In the genomic region with DNA sequence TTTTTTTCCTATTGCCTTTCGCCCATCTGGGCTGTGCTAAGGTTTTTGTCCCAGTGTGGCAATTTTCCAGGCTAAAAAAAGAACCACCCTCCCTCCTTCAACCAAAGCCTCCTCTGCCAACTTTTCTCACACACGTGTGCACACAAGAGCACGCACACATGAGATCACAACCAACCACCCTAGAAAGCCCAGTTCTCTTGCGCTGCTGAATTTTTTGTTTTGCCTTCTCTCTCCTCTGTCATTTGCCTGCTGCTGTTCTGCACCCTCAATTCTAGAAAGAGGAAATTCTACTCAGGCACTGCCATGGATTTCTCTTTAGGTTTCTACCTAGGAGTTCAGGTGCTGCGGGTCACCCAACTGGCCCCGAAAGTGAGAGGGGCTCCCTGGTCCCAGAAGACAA, we compare ENCODE assay signal across 14 cellular contexts. TPM values are rescaled to one million over a fixed set of nuclear protein-coding genes. Genes with fewer than 3 reads are reported as not detected.
DNase-seq lines count a peak whose midpoint lies in the region; ATAC-seq and TF ChIP-seq lines count a peak whose summit lies in the region.
"Had no signal": no experiment of that assay in that cellular context is flagged by ENCODE, and none has a peak within 500 bp of the region (broad histone marks: within the 10 kb centered on the region; RNA-seq: fewer than 3 reads in every experiment).

No MANE protein-coding gene starts in this region.

- H3K4me3 ChIP-seq in thyroid gland (replicated peaks in 1 of 3), result no peak overlapping the region
- H3K4me3 ChIP-seq: suprapubic skin had no signal

- H3K27me3 Mint-ChIP-seq in natural killer cell (ENCODE audit: low read depth in 2 of 2) (peaks cover 3 to 6% of the 10 kb centered on the region in 2 donors), glutamatergic neuron (ENCODE audit: unreplicated experiment) (peaks cover 5% of the 10 kb centered on the region)
- peaks cover 0 to 6% of the 10 kb centered on the region in 2 donors for H3K27me3 Mint-ChIP-seq in natural killer cell treated with Interleukin-12 subunit alpha and Interleukin-12 subunit beta and Interleukin-15 and Interleukin-18, amount 100 ng/mL, for 72 hours

- no peaks in the 10 kb centered on the region for H3K27me3 ChIP-seq in thyroid gland

- peaks cover 7 to 10% of the 10 kb centered on the region in 2 donors for H3K4me1 ChIP-seq in thyroid gland
- H3K4me1 ChIP-seq: suprapubic skin had no signal

- no peaks in the 10 kb centered on the region for H3K9me3 ChIP-seq in thyroid gland
- H3K9me3 ChIP-seq: suprapubic skin had no signal

- no peaks in the 10 kb centered on the region for H3K9me3 Mint-ChIP-seq in natural killer cell
- no peaks in the 10 kb centered on the region for H3K9me3 Mint-ChIP-seq in natural killer cell treated with Interleukin-12 subunit alpha and Interleukin-12 subunit beta and Interleukin-15 and Interleukin-18, amount 100 ng/mL, for 72 hours
- H3K9me3 Mint-ChIP-seq in glutamatergic neuron (ENCODE audit: unreplicated experiment), result peaks cover 2% of the 10 kb centered on the region
- H3K9me3 Mint-ChIP-seq: WTC11 had no signal

- ATAC-seq in natural killer cell, result no peak
- ATAC-seq in natural killer cell treated with Interleukin-12 subunit alpha and Interleukin-12 subunit beta and Interleukin-15 and Interleukin-18, amount 100 ng/mL, for 72 hours, result no peak
- ATAC-seq: HCT116, right cardiac atrium had no signal

- H3K4me1 Mint-ChIP-seq in natural killer cell (peaks cover 40 to 77% of the 10 kb centered on the region in 2 donors), glutamatergic neuron (ENCODE audit: low read depth, unreplicated experiment) (peaks cover 39% of the 10 kb centered on the region)
- peaks cover 31 to 58% of the 10 kb centered on the region in 2 donors for H3K4me1 Mint-ChIP-seq in natural killer cell treated with Interleukin-12 subunit alpha and Interleukin-12 subunit beta and Interleukin-15 and Interleukin-18, amount 100 ng/mL, for 72 hours (ENCODE audit: low read depth in 2 of 2)

- intact Hi-C loops in natural killer cell (cut with micrococcal nuclease), result loop anchor here (5.0 kb wide), 1 partner anchor 1074 kb away; the partner anchor contains the start of gene RAB3GAP1
- intact Hi-C loops in thyroid gland (cut with DNase I), result no loop called here
- intact Hi-C loops in posterior vena cava (cut with DNase I), result no loop called here

- 40 to 44% methylated on average over 6 of the region's 6 CpGs for WGBS in thyroid gland, 2 donors

- peak overlapping the region; percentile 27 to 99 for H3K27ac Mint-ChIP-seq in natural killer cell
- H3K27ac Mint-ChIP-seq in natural killer cell treated with Interleukin-12 subunit alpha and Interleukin-12 subunit beta and Interleukin-15 and Interleukin-18, amount 100 ng/mL, for 72 hours, result peak overlapping the region in 1 of 2 donors; percentile 13
- peak overlapping the region; percentile 85 for H3K27ac Mint-ChIP-seq in glutamatergic neuron (ENCODE audit: unreplicated experiment)
- H3K27ac Mint-ChIP-seq: WTC11 had no signal

- TF ChIP-seq POLR2A in thyroid gland (IDR thresholded peaks at IDR 0.05), result no peak

- H3K36me3 ChIP-seq in thyroid gland, result no peaks in the 10 kb centered on the region
- H3K36me3 ChIP-seq: suprapubic skin had no signal

- no peak for TF ChIP-seq CTCF in natural killer cell (IDR thresholded peaks at IDR 0.05)
- TF ChIP-seq CTCF in glutamatergic neuron (IDR thresholded peaks at IDR 0.05; ENCODE audit: partially characterized antibody, unreplicated experiment), result no peak
- TF ChIP-seq CTCF in thyroid gland (IDR thresholded peaks at IDR 0.05), result no peak

- H3K4me3 Mint-ChIP-seq in natural killer cell (no peak overlapping the region), glutamatergic neuron (ENCODE audit: unreplicated experiment) (peak overlapping the region; percentile 77)
- H3K4me3 Mint-ChIP-seq in natural killer cell treated with Interleukin-12 subunit alpha and Interleukin-12 subunit beta and Interleukin-15 and Interleukin-18, amount 100 ng/mL, for 72 hours, result no peak overlapping the region
- H3K4me3 Mint-ChIP-seq: WTC11 had no signal

- no peak overlapping the region for H3K27ac ChIP-seq in thyroid gland
- H3K27ac ChIP-seq: RWPE1, suprapubic skin had no signal

- DNase-seq in natural killer cell (no peak), NCI-H2107 treated with DMSO at 0.1 percent for 48 hours (lab: John Stamatoyannopoulos, UW; ENCODE audit: unreplicated experiment) (peak; percentile 37), glutamatergic neuron (no peak), thyroid gland (peak; percentile 37 to 43), SKM-1 treated with dmso at 0.1 percent for 144 hours (lab: John Stamatoyannopoulos, UW; ENCODE audit: unreplicated experiment) (no peak), foreskin melanocyte (no peak), posterior vena cava (ENCODE audit: low spot score) (no peak)
- no peak for DNase-seq in natural killer cell treated with Interleukin-12 subunit alpha and Interleukin-12 subunit beta and Interleukin-15 and Interleukin-18, amount 100 ng/mL, for 72 hours (ENCODE audit: low spot score)
- DNase-seq: activated gamma-delta T cell treated with Interleukin-2 at 50 U/mL for 16 hours, right cardiac atrium had no signal

- H3K36me3 Mint-ChIP-seq in natural killer cell, result no peaks in the 10 kb centered on the region
- no peaks in the 10 kb centered on the region for H3K36me3 Mint-ChIP-seq in natural killer cell treated with Interleukin-12 subunit alpha and Interleukin-12 subunit beta and Interleukin-15 and Interleukin-18, amount 100 ng/mL, for 72 hours
- H3K36me3 Mint-ChIP-seq in glutamatergic neuron (ENCODE audit: unreplicated experiment), result no peaks in the 10 kb centered on the region
- H3K36me3 Mint-ChIP-seq: WTC11 had no signal

RNA-seq across cellular contexts. Expression of gene CXCR4, which starts 8.6 kb away (rescaled TPM):
- 100 to 1,000 TPM; 582 to 848 (median 741) TPM for total RNA-seq in natural killer cell
- 10 to 100 TPM; 72.1 to 74.8 TPM for total RNA-seq in natural killer cell treated with Interleukin-12 subunit alpha and Interleukin-12 subunit beta and Interleukin-15 and Interleukin-18, amount 100 ng/mL, for 72 hours
- 215 TPM for total RNA-seq in glutamatergic neuron (ENCODE audit: unreplicated experiment)
- total RNA-seq in thyroid gland, result 10 to 100 TPM in 3 of 4 donors, 1 to 10 TPM in 1; 7.1 to 17.5 (median 13.5) TPM
- total RNA-seq in posterior vena cava, result 1 to 10 TPM; 7.8 to 8.3 TPM

Comparison
In these comparisons a context has a peak if more than half of its experiments do, and no peak if none do; other contexts are left out.
1. DNase-seq: peak in NCI-H2107 treated with DMSO at 0.1 percent for 48 hours (single experiment) and thyroid gland (2 of 2); none in natural killer cell (single experiment), natural killer cell treated with Interleukin-12 subunit alpha and Interleukin-12 subunit beta and Interleukin-15 and Interleukin-18, amount 100 ng/mL, for 72 hours (single experiment), glutamatergic neuron (single experiment), SKM-1 treated with dmso at 0.1 percent for 144 hours (single experiment), foreskin melanocyte (single experiment) and posterior vena cava (single experiment).